In genomic region chr17:72606656-72607055, GRCh38 we compare ENCODE assay signal across 25 cellular contexts.
"Had no signal": no experiment of that assay in that cellular context is flagged by ENCODE, and none has a peak within 500 bp of the region (broad histone marks: within the 10 kb centered on the region; RNA-seq: fewer than 3 reads in every experiment).

No MANE protein-coding gene starts in this region.

- ATAC-seq: heart right ventricle; left cardiac atrium; left lung; naive thymus-derived CD4-positive, alpha-beta T cell; right lobe of liver; stimulated activated naive B cell treated with anti-CD40 and anti-IgM and Interleukin-4, amounts not matched to agents 10 μg/mL and 1 μg/mL and 100 μg/mL, for 72 hours had no signal

- H3K27me3 ChIP-seq: left lung, neural progenitor cell, tibial nerve, upper lobe of left lung had no signal

- H3K27ac Mint-ChIP-seq: dendritic cell treated with granulocyte-macrophage colony-stimulating factor and Interleukin-4, amounts not matched to agents 40 ng/mL and 50 ng/mL, for 4 days; naive thymus-derived CD4-positive, alpha-beta T cell; nephron; neural progenitor cell; progenitor cell of endocrine pancreas; stimulated activated naive B cell treated with anti-CD40 and anti-IgM and Interleukin-4, amounts not matched to agents 10 μg/mL and 1 μg/mL and 100 μg/mL, for 72 hours; stimulated activated naive CD8-positive, alpha-beta T cell treated with anti-CD3 and anti-CD28 coated beads, Interleukin-15, Interleukin-2, amounts not matched to agents 100 ng/mL and 50 ng/mL, for 24 hours had no signal

- H3K36me3 ChIP-seq: esophagus muscularis mucosa, heart right ventricle, left lung, neural progenitor cell, right lobe of liver, thoracic aorta, tibial nerve, upper lobe of left lung had no signal

- H3K4me3 ChIP-seq: esophagus muscularis mucosa, heart right ventricle, left lung, neural progenitor cell, right lobe of liver, thoracic aorta, tibial nerve, upper lobe of left lung had no signal

- H3K4me1 Mint-ChIP-seq: naive thymus-derived CD4-positive, alpha-beta T cell; nephron had no signal

- H3K9me3 ChIP-seq: right lobe of liver, thoracic aorta had no signal

- H3K27ac ChIP-seq: esophagus muscularis mucosa, heart right ventricle, left lung, neural progenitor cell, parathyroid adenoma, right lobe of liver, thoracic aorta, tibial nerve, upper lobe of left lung had no signal

- H3K4me1 ChIP-seq: esophagus muscularis mucosa, heart right ventricle, left lung, parathyroid adenoma, right lobe of liver, upper lobe of left lung had no signal

- H3K4me3 Mint-ChIP-seq: dendritic cell treated with granulocyte-macrophage colony-stimulating factor and Interleukin-4, amounts not matched to agents 40 ng/mL and 50 ng/mL, for 4 days; naive thymus-derived CD4-positive, alpha-beta T cell; nephron; neural progenitor cell; stimulated activated naive B cell treated with anti-CD40 and anti-IgM and Interleukin-4, amounts not matched to agents 10 μg/mL and 1 μg/mL and 100 μg/mL, for 72 hours; stimulated activated naive CD8-positive, alpha-beta T cell treated with anti-CD3 and anti-CD28 coated beads, Interleukin-15, Interleukin-2, amounts not matched to agents 100 ng/mL and 50 ng/mL, for 24 hours had no signal

- H3K36me3 Mint-ChIP-seq: neural progenitor cell had no signal

- H3K27me3 Mint-ChIP-seq: progenitor cell of endocrine pancreas had no signal

- DNase-seq: effector CD8-positive, alpha-beta T cell; foreskin melanocyte; glutamatergic neuron; heart right ventricle; hippocampal formation; left cardiac atrium; left lung; mesendoderm; midbrain; naive thymus-derived CD4-positive, alpha-beta T cell; right lobe of liver; small intestine; stimulated activated CD4-positive, alpha-beta T cell treated with anti-CD3 and anti-CD28 coated beads, Interleukin-15, amount 100 ng/mL, for 24 hours; stimulated activated CD4-positive, alpha-beta T cell treated with anti-CD3 and anti-CD28 coated beads, Interleukin-2, amount 100 ng/mL, for 48 hours; stimulated activated naive B cell treated with anti-CD40 and anti-IgM and Interleukin-4, amounts not matched to agents 10 μg/mL and 1 μg/mL and 100 μg/mL, for 72 hours; upper lobe of left lung had no signal
